ENCODE assay signal across 17 cellular contexts in the genomic region with DNA sequence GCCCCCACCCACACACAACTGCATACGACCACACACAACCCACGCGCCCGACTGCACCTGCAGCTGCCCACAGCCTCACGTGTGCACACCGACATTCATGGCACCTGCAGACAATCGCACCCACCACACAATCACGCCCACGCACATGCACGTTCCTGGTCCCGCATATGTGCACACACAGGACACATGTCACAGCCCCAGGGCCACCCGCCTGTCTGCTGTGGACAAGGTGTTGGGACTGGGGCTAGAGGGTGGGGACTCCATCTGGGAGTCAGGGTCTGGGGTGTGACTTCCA. TPM values are rescaled to one million over a fixed set of nuclear protein-coding genes. Genes with fewer than 3 reads are reported as not detected.
DNase-seq lines count a peak whose midpoint lies in the region; ATAC-seq, FAIRE-seq and TF ChIP-seq lines count a peak whose summit lies in the region.
"Had no signal": no experiment of that assay in that cellular context is flagged by ENCODE, and none has a peak within 500 bp of the region (broad histone marks: within the 10 kb centered on the region; RNA-seq: fewer than 3 reads in every experiment).

No MANE protein-coding gene starts in this region.

- no peaks in the 10 kb centered on the region for H3F3A ChIP-seq in GM23248 (ENCODE audit: insufficient read depth)

- 92% methylated on average over 12 of the region's 12 CpGs; no CpG with 5 or more reads in 1 of the 2 experiments for WGBS in H1 (ENCODE audit: extremely low coverage in 1 of 2, insufficient coverage in 1 of 2, insufficient read length in 1 of 2, insufficient replicate concordance in 2 of 2, low coverage in 1 of 2, low lambda C conversion rate in 2 of 2, missing lambda C conversion rate in 1 of 2), 2 experiments
- 88 to 90% methylated on average over 12 of the region's 12 CpGs for WGBS in GM23248 (ENCODE audit: low coverage in 1 of 2, low lambda C conversion rate in 2 of 2, missing lambda C conversion rate in 2 of 2), 2 experiments

- H3K23me2 ChIP-seq in H1 (ENCODE audit: low read depth, low read length), result no peaks in the 10 kb centered on the region

- no peaks in the 10 kb centered on the region for H3K27me3 ChIP-seq in HCT116 (ENCODE audit: insufficient read depth, low read length)
- H3K27me3 ChIP-seq in H1 (replicated peaks in 1 of 4; ENCODE audit: control insufficient read depth in 3 of 4, extremely low read depth in 1 of 4, insufficient read depth in 3 of 4, low read length in 3 of 4), result no peaks in the 10 kb centered on the region
- H3K27me3 ChIP-seq in GM23248 (replicated peaks; ENCODE audit: insufficient read depth), result no peaks in the 10 kb centered on the region

- H3K4me1 Mint-ChIP-seq in WTC11, result no peaks in the 10 kb centered on the region
- H3K4me1 Mint-ChIP-seq in activated CD8-positive, alpha-beta memory T cell treated with anti-CD3 and anti-CD28 coated beads, Interleukin-2, amount 10 ng/mL, durations not matched to agents 7 days and 5 days, result no peaks in the 10 kb centered on the region
- H3K4me1 Mint-ChIP-seq: B cell, CD14-positive monocyte had no signal

- H3K9me2 ChIP-seq in HCT116 (ENCODE audit: insufficient read depth), result no peaks in the 10 kb centered on the region
- H3K9me2 ChIP-seq in GM23248 (ENCODE audit: insufficient read depth), result no peaks in the 10 kb centered on the region

- TF ChIP-seq POLR2A in HCT116 (IDR thresholded peaks at IDR 0.05; ENCODE audit: borderline replicate concordance, extremely low read depth, insufficient read depth, insufficient read length), result no peak
- TF ChIP-seq POLR2A in H1 (IDR thresholded peaks at IDR 0.05; ENCODE audit: control extremely low read depth in 1 of 2, low read depth in 2 of 2, low read length in 2 of 2), result no peak

- H3K56ac ChIP-seq in H1 (replicated peaks; ENCODE audit: insufficient read length, low read depth, low read length), result no peak overlapping the region

- no peak for TF ChIP-seq CTCF in HCT116 (IDR thresholded peaks at IDR 0.05 in 2 of 3, conservative IDR thresholded peaks at IDR 0.05 in 1 of 3; ENCODE audit: borderline replicate concordance in 1 of 3, insufficient read depth in 1 of 3, low read depth in 2 of 3, low read length in 2 of 3)
- no peak for TF ChIP-seq CTCF in H1 (IDR thresholded peaks at IDR 0.05; ENCODE audit: control extremely low read depth in 1 of 3, insufficient read depth in 1 of 3, low read depth in 1 of 3, low read length in 3 of 3)
- TF ChIP-seq CTCF in WTC11 (IDR thresholded peaks at IDR 0.05), result no peak

- peak overlapping the region; percentile 78 for H3K4me2 ChIP-seq in HCT116 (ENCODE audit: low read length)
- no peak overlapping the region for H3K4me2 ChIP-seq in H1 (ENCODE audit: insufficient read depth in 1 of 2, low read depth in 2 of 2, low read length in 2 of 2)
- no peak overlapping the region for H3K4me2 ChIP-seq in GM23248 (ENCODE audit: unreplicated experiment)

- H2BK5ac ChIP-seq in H1 (ENCODE audit: low read depth, low read length), result no peak overlapping the region

- peaks cover 3% of the 10 kb centered on the region; the same call in 1 of the 2 replicates for H3K36me3 Mint-ChIP-seq in WTC11
- H3K36me3 Mint-ChIP-seq in activated CD8-positive, alpha-beta memory T cell treated with anti-CD3 and anti-CD28 coated beads, Interleukin-2, amount 10 ng/mL, durations not matched to agents 7 days and 5 days, result no peaks in the 10 kb centered on the region

- H3K79me1 ChIP-seq in H1 (ENCODE audit: low read depth, low read length), result no peaks in the 10 kb centered on the region

- H3K4me1 ChIP-seq in HCT116 (ENCODE audit: control insufficient read depth in 1 of 2, insufficient read depth in 2 of 2, low read length in 2 of 2) (peaks cover 15 to 49% of the 10 kb centered on the region in 2 experiments), H1 (replicated peaks in 1 of 4; ENCODE audit: control insufficient read depth in 3 of 4, insufficient read depth in 4 of 4, low read length in 3 of 4) (no peaks in the 10 kb centered on the region), GM23248 (ENCODE audit: insufficient read depth) (no peaks in the 10 kb centered on the region)
- H3K4me1 ChIP-seq: Caco-2 had no signal

- RAD21 ChIA-PET in HCT116 (lab: Charles Lee; ENCODE audit: low non-redundant PET in 1 of 2, low total read pairs in 2 of 2, uncharacterized antibody in 2 of 2, unreplicated experiment in 2 of 2), result no interaction called here

- intact Hi-C loops in HCT116 (cut with micrococcal nuclease), result loop anchor here (2.0 kb wide), 1 partner anchor 20 kb away; no protein-coding TSS in a partner anchor

- ATAC-seq in HCT116 (0 out of 2 replicates have a peak, but pooled peaks have one; percentile 1), WTC11 (no peak)
- no peak for ATAC-seq in activated CD8-positive, alpha-beta memory T cell treated with anti-CD3 and anti-CD28 coated beads, Interleukin-2, amount 10 ng/mL, durations not matched to agents 7 days and 5 days
- ATAC-seq: CD8-positive, alpha-beta T cell had no signal

- no peak overlapping the region for H3K14ac ChIP-seq in H1 (ENCODE audit: insufficient read length)

- H3K27ac Mint-ChIP-seq in WTC11, result no peak overlapping the region
- no peak overlapping the region for H3K27ac Mint-ChIP-seq in activated CD8-positive, alpha-beta memory T cell treated with anti-CD3 and anti-CD28 coated beads, Interleukin-2, amount 10 ng/mL, durations not matched to agents 7 days and 5 days
- H3K27ac Mint-ChIP-seq: B cell, CD14-positive monocyte had no signal

- H3K9ac ChIP-seq in HCT116 (ENCODE audit: low read length) (peak overlapping the region; percentile 61; the same call in 1 of the 2 replicates), H1 (replicated peaks in 1 of 4; ENCODE audit: extremely low read depth in 1 of 4, low read depth in 3 of 4, low read length in 3 of 4) (no peak overlapping the region), GM23248 (no peak overlapping the region)

- H4K20me1 ChIP-seq in HCT116 (ENCODE audit: insufficient read depth) (no peaks in the 10 kb centered on the region), H1 (replicated peaks in 1 of 2; ENCODE audit: control insufficient read depth in 1 of 2, insufficient read depth in 2 of 2, low read length in 2 of 2) (peaks cover 0 to 8% of the 10 kb centered on the region in 2 experiments), GM23248 (ENCODE audit: insufficient read depth) (no peaks in the 10 kb centered on the region)

- no TSS peak for BruUV-seq in HCT116 (replicated peaks; lab: Mats Ljungman, UMichigan)

- H4K8ac ChIP-seq in H1 (ENCODE audit: extremely low read depth, insufficient read depth, low read length), result no peak overlapping the region

- TF ChIP-seq RAD21 in HCT116 (IDR thresholded peaks at IDR 0.05; ENCODE audit: low read depth), result no peak
- TF ChIP-seq RAD21 in H1 (IDR thresholded peaks at IDR 0.05 in 1 of 2, conservative IDR thresholded peaks at IDR 0.05 in 1 of 2; ENCODE audit: low read depth in 2 of 2, low read length in 2 of 2), result no peak

- H2BK15ac ChIP-seq in H1 (ENCODE audit: low read length), result no peak overlapping the region

- H3K9me3 ChIP-seq in HCT116 (ENCODE audit: control insufficient read depth in 1 of 2, insufficient read depth in 1 of 2, low read depth in 1 of 2, low read length in 2 of 2), result no peaks in the 10 kb centered on the region
- no peaks in the 10 kb centered on the region for H3K9me3 ChIP-seq in H1 (ENCODE audit: insufficient read depth in 2 of 2, low read depth in 1 of 2, low read length in 1 of 2)
- no peaks in the 10 kb centered on the region for H3K9me3 ChIP-seq in GM23248 (ENCODE audit: low read depth)
- H3K9me3 ChIP-seq: Caco-2 had no signal

- no peak overlapping the region for H3K23ac ChIP-seq in H1 (ENCODE audit: insufficient read length)

- no peak overlapping the region for H2AK5ac ChIP-seq in H1 (ENCODE audit: low read depth, low read length)

- H3K27ac ChIP-seq in HCT116 (ENCODE audit: low read depth, low read length) (peak overlapping the region; percentile 50; the same call in 1 of the 2 replicates), H1 (ENCODE audit: low read depth, low read length) (no peak overlapping the region), GM23248 (no peak overlapping the region)

- H2BK12ac ChIP-seq in H1 (ENCODE audit: low read depth, low read length), result 0 out of 2 replicates have a peak overlapping the region, but pooled peaks have one; percentile 17

- TF ChIP-seq EP300 in H1 (IDR thresholded peaks at IDR 0.05; ENCODE audit: borderline replicate concordance in 1 of 2, low read depth in 2 of 2, low read length in 2 of 2), result no peak

- no peak for DNase-seq in HCT116 (ENCODE audit: low read depth, low spot score)
- peak; percentile 11 for DNase-seq in Jurkat, Clone E6-1 (ENCODE audit: low read depth, low spot score)
- DNase-seq in H1 (ENCODE audit: low read depth in 1 of 2, low spot score in 2 of 2), result no peak
- DNase-seq in WTC11 (ENCODE audit: low spot score), result no peak
- DNase-seq in activated CD8-positive, alpha-beta memory T cell treated with anti-CD3 and anti-CD28 coated beads, Interleukin-2, amount 10 ng/mL, durations not matched to agents 7 days and 5 days, result no peak
- DNase-seq in COLO829 (ENCODE audit: low spot score), result no peak
- no peak for DNase-seq in GM23248
- DNase-seq: Caco-2; CD8-positive, alpha-beta T cell; DND-41; GDM1; KBM-7 had no signal

- FAIRE-seq in H1 (lab: Jason Lieb, UNC), result no peak
- FAIRE-seq: A204.1, GM12892, H54 had no signal

- H3K18ac ChIP-seq in H1 (ENCODE audit: extremely low read depth, low read length), result no peak overlapping the region

- no peak overlapping the region for H2BK20ac ChIP-seq in H1 (ENCODE audit: low read length)

- H3K36me3 ChIP-seq in HCT116 (ENCODE audit: control insufficient read depth in 1 of 2, insufficient read depth in 2 of 2, low read length in 2 of 2) (no peaks in the 10 kb centered on the region), H1 (ENCODE audit: control insufficient read depth in 2 of 4, insufficient read depth in 4 of 4, low read length in 3 of 4) (no peaks in the 10 kb centered on the region), GM23248 (ENCODE audit: low read depth) (no peaks in the 10 kb centered on the region)

- H3K27me3 Mint-ChIP-seq in WTC11 (ENCODE audit: low read depth), result no peaks in the 10 kb centered on the region
- no peaks in the 10 kb centered on the region for H3K27me3 Mint-ChIP-seq in activated CD8-positive, alpha-beta memory T cell treated with anti-CD3 and anti-CD28 coated beads, Interleukin-2, amount 10 ng/mL, durations not matched to agents 7 days and 5 days
- H3K27me3 Mint-ChIP-seq: B cell had no signal

- H2BK120ac ChIP-seq in H1 (replicated peaks; ENCODE audit: low read depth, low read length), result no peak overlapping the region

- H2AFZ ChIP-seq in HCT116 (ENCODE audit: low read depth, low read length, poor library complexity, severe bottlenecking), result no peak overlapping the region
- H2AFZ ChIP-seq in H1 (ENCODE audit: low read length), result no peak overlapping the region
- no peak overlapping the region for H2AFZ ChIP-seq in GM23248

- H3K4me3 ChIP-seq in HCT116 (replicated peaks in 1 of 2; ENCODE audit: low read depth in 1 of 2, low read length in 2 of 2) (no peak overlapping the region), H1 (ENCODE audit: extremely low read depth in 1 of 4, insufficient read depth in 2 of 4, low read depth in 3 of 4, low read length in 4 of 4) (no peak overlapping the region), GM23248 (no peak overlapping the region)
- no peak overlapping the region for H3K4me3 ChIP-seq in Jurkat, Clone E6-1 (ENCODE audit: low read length)

- in situ Hi-C loops in GM23248 (cut with MboI), result no loop called here

- POLR2A ChIA-PET in HCT116 (lab: Charles Lee), result no interaction called here
- POLR2A ChIA-PET in H1 (lab: Charles Lee; ENCODE audit: partially characterized antibody), result no interaction called here
- POLR2A ChIA-PET in WTC11 (lab: Charles Lee), result no interaction called here

- no peak overlapping the region for H3K4me3 Mint-ChIP-seq in WTC11
- no peak overlapping the region for H3K4me3 Mint-ChIP-seq in activated CD8-positive, alpha-beta memory T cell treated with anti-CD3 and anti-CD28 coated beads, Interleukin-2, amount 10 ng/mL, durations not matched to agents 7 days and 5 days
- H3K4me3 Mint-ChIP-seq: B cell; CD14-positive monocyte; CD8-positive, alpha-beta T cell had no signal

- H4K91ac ChIP-seq in H1 (replicated peaks; ENCODE audit: insufficient read length, low read length), result no peak overlapping the region

- no peak overlapping the region for H4K5ac ChIP-seq in H1 (ENCODE audit: insufficient read length, low read depth, low read length)

- no peaks in the 10 kb centered on the region for H3K9me3 Mint-ChIP-seq in WTC11
- H3K9me3 Mint-ChIP-seq in activated CD8-positive, alpha-beta memory T cell treated with anti-CD3 and anti-CD28 coated beads, Interleukin-2, amount 10 ng/mL, durations not matched to agents 7 days and 5 days (ENCODE audit: low read depth), result no peaks in the 10 kb centered on the region
- H3K9me3 Mint-ChIP-seq: CD8-positive, alpha-beta T cell had no signal

- CTCF ChIA-PET in HCT116 (lab: Charles Lee) (no interaction called here), H1 (lab: Charles Lee; ENCODE audit: partially characterized antibody) (interaction anchor here (0.9 kb wide), 1 partner anchor 58 kb away, joined by 4 read pairs; no protein-coding TSS in a partner anchor), WTC11 (lab: Charles Lee) (no interaction called here)
- CTCF ChIA-PET in activated CD8-positive, alpha-beta memory T cell treated with anti-CD3 and anti-CD28 coated beads, Interleukin-2, amount 10 ng/mL, durations not matched to agents 7 days and 5 days (lab: Charles Lee), result no interaction called here

- no peak overlapping the region for H3K4ac ChIP-seq in H1 (replicated peaks; ENCODE audit: insufficient read length, low read depth, low read length)

- no peaks in the 10 kb centered on the region for H3K79me2 ChIP-seq in HCT116 (ENCODE audit: insufficient read depth, low read length)
- H3K79me2 ChIP-seq in H1 (ENCODE audit: control insufficient read depth in 1 of 2, insufficient read depth in 2 of 2, low read length in 2 of 2), result no peaks in the 10 kb centered on the region
- no peaks in the 10 kb centered on the region for H3K79me2 ChIP-seq in GM23248 (ENCODE audit: insufficient read depth)

RNA-seq across cellular contexts. Expression of a gene that starts 56.4 kb away (rescaled TPM):
- 37.4 TPM for total RNA-seq in HCT116 (2021; ENCODE audit: unreplicated experiment)
- polyA plus RNA-seq in HCT116 (2012), result 29.5 and 34.9 TPM in 2 replicates
- polyA plus RNA-seq in Jurkat, Clone E6-1 (2012; ENCODE audit: insufficient read depth, insufficient read length), result 3.3 TPM
- total RNA-seq in H1 (2021; fragmentation: NEBNext Ultra II Directional; extraction: Animal tissue kit (Norgen Biotek cat#: 25700)), result 20.0 and 20.7 TPM in 2 replicates
- polyA plus RNA-seq in H1 (2011; rRNA removed), result 18.3 and 25.0 TPM in 2 replicates
- polyA plus RNA-seq in H1 (2011; cell fraction: cytosol; rRNA removed), result 20.5 TPM
- 55.6 TPM for polyA plus RNA-seq in H1 (2011; cell fraction: nucleus; rRNA removed)
- 11.4 to 18.1 TPM (median 16.6 TPM) in 4 replicates for polyA plus RNA-seq in H1 (2012, experiment 1 of 2)
- polyA plus RNA-seq in H1 (2012, experiment 2 of 2), result 15.7 TPM
- polyA plus RNA-seq in H1 (2013, experiment 1 of 2), result 8.9 TPM
- 7.8 TPM for polyA plus RNA-seq in H1 (2013, experiment 2 of 2)
- 32.5 and 33.4 TPM in 2 replicates for polyA minus RNA-seq in H1 (2011; rRNA and poly(A)+ RNA removed)
- polyA minus RNA-seq in H1 (2011; cell fraction: cytosol; rRNA and poly(A)+ RNA removed), result 10.1 TPM
- 24.2 TPM for polyA minus RNA-seq in H1 (2011; cell fraction: nucleus; rRNA and poly(A)+ RNA removed)
- 15.5 to 17.2 TPM (median 16.1 TPM) in 3 replicates for total RNA-seq in WTC11 (2021)
- not detected for total RNA-seq in activated CD8-positive, alpha-beta memory T cell treated with anti-CD3 and anti-CD28 coated beads, Interleukin-2, amount 10 ng/mL, durations not matched to agents 7 days and 5 days
- not detected in 2 replicates for total RNA-seq in GM23248 (2014; rRNA removed; shearing (Covaris generic))
- polyA plus RNA-seq in GM23248 (2016; fragmentation: Nextera tagmentation; extraction: Ambion mirVana), result not detected in 2 replicates
- total RNA-seq: CD8-positive, alpha-beta T cell had no signal
- polyA plus RNA-seq: CD14-positive monocyte had no signal

Comparison
In these comparisons a context has a peak if more than half of its experiments do, and no peak if none do; other contexts are left out.
1. RNA of a gene that starts 56.4 kb away (total RNA-seq): 37.4 TPM in HCT116 (single experiment), 20.0 to 20.7 TPM in H1 and 15.5 to 17.2 TPM in WTC11; not detected in activated CD8-positive, alpha-beta memory T cell treated with anti-CD3 and anti-CD28 coated beads, Interleukin-2, amount 10 ng/mL, durations not matched to agents 7 days and 5 days and not detected in GM23248; every median in the first group is over 10 times any median in the second.